Comparison of ENCODE assay signal across 8 cellular contexts in genomic region chr3:14124615-14125192, GRCh38. TPM values are rescaled to one million over a fixed set of nuclear protein-coding genes. Genes with fewer than 3 reads are reported as not detected.
DNase-seq lines count a peak whose midpoint lies in the region; ATAC-seq and TF ChIP-seq lines count a peak whose summit lies in the region.

CHCHD4 (minus strand) TSS chr3:14124870; CDS start chr3:14124676, 194 bp downstream.
TMEM43 (plus strand) TSS chr3:14125052; CDS start chr3:14125194, 142 bp downstream.

- peaks cover 44% of the 10 kb centered on the region for H3K36me3 Mint-ChIP-seq in activated CD4-positive, alpha-beta T cell treated with anti-CD3 and anti-CD28 coated beads, Interleukin-2, amount 10 ng/mL, durations not matched to agents 7 days and 5 days (ENCODE audit: low read depth)

- peaks cover 17% of the 10 kb centered on the region for H3K36me3 ChIP-seq in BJ (ENCODE audit: control insufficient read depth, insufficient read depth, low read length)

- H3K4me1 Mint-ChIP-seq in activated CD4-positive, alpha-beta T cell treated with anti-CD3 and anti-CD28 coated beads, Interleukin-2, amount 10 ng/mL, durations not matched to agents 7 days and 5 days = peaks cover 67% of the 10 kb centered on the region

- H3K27me3 Mint-ChIP-seq in activated CD4-positive, alpha-beta T cell treated with anti-CD3 and anti-CD28 coated beads, Interleukin-2, amount 10 ng/mL, durations not matched to agents 7 days and 5 days = no peaks in the 10 kb centered on the region

- CTCF ChIA-PET in BJ (lab: Yijun Ruan, JAX) = interaction anchor here (0.6 to 2.5 kb wide), 10 partner anchors 10 to 471 kb away, joined by 3 to 9 read pairs (median 7); partner anchors contain the start of genes LSM3 and XPC
- CTCF ChIA-PET in activated CD4-positive, alpha-beta T cell treated with anti-CD3 and anti-CD28 coated beads, Interleukin-2, amount 10 ng/mL, durations not matched to agents 7 days and 5 days (lab: Charles Lee) = interaction anchor here (0.8 to 3.5 kb wide), 16 partner anchors 8 to 708 kb away, joined by 3 to 17 read pairs (median 3); partner anchors contain the start of genes LSM3 and XPC

- ATAC-seq in GM19324 (IDR thresholded peaks at IDR 0.05; ENCODE audit: low FRiP score, unreplicated experiment) = peak; percentile 88
- ATAC-seq in HG03469 (IDR thresholded peaks at IDR 0.05; ENCODE audit: unreplicated experiment) = peak; percentile 89
- peak; percentile 89 for ATAC-seq in left lobe of liver

- peak within 1 kb of the TSS; percentile 93 for H3K27ac Mint-ChIP-seq in activated CD4-positive, alpha-beta T cell treated with anti-CD3 and anti-CD28 coated beads, Interleukin-2, amount 10 ng/mL, durations not matched to agents 7 days and 5 days

- H3K27me3 ChIP-seq in BJ (ENCODE audit: control insufficient read depth, insufficient read depth, low read length) = no peaks in the 10 kb centered on the region

- DNase-seq in BJ (ENCODE audit: low read depth) (peak; percentile 98), NCI-H526 treated with DMSO at 0.1 percent for 48 hours (lab: John Stamatoyannopoulos, UW) (peak; percentile 95), cortex of kidney (lab: John Stamatoyannopoulos, UW) (peak; percentile 61), left lobe of liver (ENCODE audit: low spot score) (peak; percentile 100)
- peak; percentile 99 for DNase-seq in activated CD4-positive, alpha-beta T cell treated with anti-CD3 and anti-CD28 coated beads, Interleukin-2, amount 10 ng/mL, durations not matched to agents 7 days and 5 days
- DNase-seq in stimulated activated CD4-positive, alpha-beta T cell treated with anti-CD3 and anti-CD28 coated beads, Interleukin-2, amount 100 ng/mL, for 4 hours (ENCODE audit: low read depth) = peak; percentile 98

- peak within 1 kb of the TSS; percentile 89 for H3K4me3 ChIP-seq in BJ (ENCODE audit: low read depth, low read length)

- TF ChIP-seq CTCF in BJ (IDR thresholded peaks at IDR 0.05; ENCODE audit: insufficient read depth, low read depth, low read length) = no peak

- POLR2A ChIA-PET in BJ (lab: Charles Lee) = interaction anchor here (0.5 to 1.8 kb wide), 5 partner anchors 50 to 645 kb away, joined by 3 to 8 read pairs (median 3); partner anchors contain the start of genes HDAC11, LSM3 and XPC
- POLR2A ChIA-PET in activated CD4-positive, alpha-beta T cell treated with anti-CD3 and anti-CD28 coated beads, Interleukin-2, amount 10 ng/mL, durations not matched to agents 7 days and 5 days (lab: Charles Lee) = interaction anchor here (1.1 to 1.3 kb wide), 2 partner anchors 20 to 54 kb away, joined by 3 to 6 read pairs; partner anchors contain the start of genes LSM3 and XPC

- no peaks in the 10 kb centered on the region for H3K9me3 Mint-ChIP-seq in activated CD4-positive, alpha-beta T cell treated with anti-CD3 and anti-CD28 coated beads, Interleukin-2, amount 10 ng/mL, durations not matched to agents 7 days and 5 days

- peak within 1 kb of the TSS; percentile 95 for H3K4me3 Mint-ChIP-seq in activated CD4-positive, alpha-beta T cell treated with anti-CD3 and anti-CD28 coated beads, Interleukin-2, amount 10 ng/mL, durations not matched to agents 7 days and 5 days

RNA-seq across cellular contexts. Expression of gene CHCHD4, which starts in this region (rescaled TPM):
- polyA plus RNA-seq in BJ (2011; rRNA removed) = 6.7 and 10.3 TPM in 2 replicates
- 2.3 and 2.6 TPM in 2 replicates for polyA minus RNA-seq in BJ (2011; rRNA and poly(A)+ RNA removed)
- 10 to 100 TPM; 12.7 to 13.2 TPM for total RNA-seq in activated CD4-positive, alpha-beta T cell treated with anti-CD3 and anti-CD28 coated beads, Interleukin-2, amount 10 ng/mL, durations not matched to agents 7 days and 5 days
- total RNA-seq in left lobe of liver = 7.1 TPM

RNA-seq across cellular contexts. Expression of gene TMEM43, which starts in this region (rescaled TPM):
- polyA plus RNA-seq in BJ (2011; rRNA removed) = 172 and 246 TPM in 2 replicates
- 77.8 and 113 TPM in 2 replicates for polyA minus RNA-seq in BJ (2011; rRNA and poly(A)+ RNA removed)
- total RNA-seq in activated CD4-positive, alpha-beta T cell treated with anti-CD3 and anti-CD28 coated beads, Interleukin-2, amount 10 ng/mL, durations not matched to agents 7 days and 5 days = 10 to 100 TPM; 40.4 to 42.0 TPM
- 9.3 TPM for total RNA-seq in left lobe of liver

Comparison
In these comparisons a context has a peak if more than half of its experiments do, and no peak if none do; other contexts are left out.
1. Peak in every context shown above with its lines: DNase-seq, ATAC-seq and H3K4me3 ChIP-seq.